Comparison of ENCODE assay signal across 1 cellular context in genomic region chr1:121168152-121168668, GRCh38. TPM values are rescaled to one million over a fixed set of nuclear protein-coding genes. Genes with fewer than 3 reads are reported as not detected.
"Had no signal": no experiment of that assay in that cellular context is flagged by ENCODE, and none has a peak within 500 bp of the region (broad histone marks: within the 10 kb centered on the region; RNA-seq: fewer than 3 reads in every experiment).

No MANE protein-coding gene starts in this region.

RNA-seq across cellular contexts. Expression of gene FAM72B, which starts 15.9 kb away (rescaled TPM):
- total RNA-seq: naive thymus-derived CD8-positive, alpha-beta T cell had no signal
- polyA plus RNA-seq: naive thymus-derived CD8-positive, alpha-beta T cell had no signal
